In the genomic region with DNA sequence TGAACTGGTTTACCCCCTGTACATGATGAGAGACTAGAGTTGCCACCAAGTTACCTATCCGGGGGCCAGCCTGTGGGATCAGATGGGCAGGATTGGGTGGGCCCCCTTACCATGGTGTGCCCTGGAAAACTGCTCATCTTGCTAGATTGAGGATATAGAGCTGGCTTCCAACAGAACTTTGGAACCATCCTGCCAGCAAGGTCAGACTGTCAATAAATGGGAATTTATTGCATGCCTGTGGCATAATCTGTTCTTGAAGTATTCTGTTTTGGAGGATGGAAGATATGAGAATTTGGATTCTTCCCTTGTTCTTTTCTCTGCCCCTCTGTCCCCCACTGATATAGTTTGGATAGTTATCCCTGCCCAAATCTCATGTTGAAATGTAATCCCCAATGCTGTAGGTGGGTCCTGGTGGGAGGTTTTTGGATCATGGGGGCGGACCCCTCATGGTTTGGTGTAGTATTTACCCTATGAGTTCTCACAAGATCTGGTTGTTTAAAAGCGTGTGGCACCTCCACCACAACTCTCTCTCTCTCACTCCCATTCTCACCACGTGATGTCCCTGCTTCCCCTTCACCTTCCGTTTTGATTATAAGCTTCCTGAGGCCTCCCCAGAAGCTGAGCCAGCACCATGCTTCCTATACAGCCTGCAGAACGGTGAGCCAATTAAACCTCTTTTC, we compare ENCODE assay signal across 1 cellular context.
TF ChIP-seq lines count a peak whose summit lies in the region.

No MANE protein-coding gene starts in this region.

TF ChIP-seq in HepG2, 621 proteins besides CTCF, POLR2A, EP300 and RAD21 (continued from another document):
- TF ChIP-seq, protein P1, sequence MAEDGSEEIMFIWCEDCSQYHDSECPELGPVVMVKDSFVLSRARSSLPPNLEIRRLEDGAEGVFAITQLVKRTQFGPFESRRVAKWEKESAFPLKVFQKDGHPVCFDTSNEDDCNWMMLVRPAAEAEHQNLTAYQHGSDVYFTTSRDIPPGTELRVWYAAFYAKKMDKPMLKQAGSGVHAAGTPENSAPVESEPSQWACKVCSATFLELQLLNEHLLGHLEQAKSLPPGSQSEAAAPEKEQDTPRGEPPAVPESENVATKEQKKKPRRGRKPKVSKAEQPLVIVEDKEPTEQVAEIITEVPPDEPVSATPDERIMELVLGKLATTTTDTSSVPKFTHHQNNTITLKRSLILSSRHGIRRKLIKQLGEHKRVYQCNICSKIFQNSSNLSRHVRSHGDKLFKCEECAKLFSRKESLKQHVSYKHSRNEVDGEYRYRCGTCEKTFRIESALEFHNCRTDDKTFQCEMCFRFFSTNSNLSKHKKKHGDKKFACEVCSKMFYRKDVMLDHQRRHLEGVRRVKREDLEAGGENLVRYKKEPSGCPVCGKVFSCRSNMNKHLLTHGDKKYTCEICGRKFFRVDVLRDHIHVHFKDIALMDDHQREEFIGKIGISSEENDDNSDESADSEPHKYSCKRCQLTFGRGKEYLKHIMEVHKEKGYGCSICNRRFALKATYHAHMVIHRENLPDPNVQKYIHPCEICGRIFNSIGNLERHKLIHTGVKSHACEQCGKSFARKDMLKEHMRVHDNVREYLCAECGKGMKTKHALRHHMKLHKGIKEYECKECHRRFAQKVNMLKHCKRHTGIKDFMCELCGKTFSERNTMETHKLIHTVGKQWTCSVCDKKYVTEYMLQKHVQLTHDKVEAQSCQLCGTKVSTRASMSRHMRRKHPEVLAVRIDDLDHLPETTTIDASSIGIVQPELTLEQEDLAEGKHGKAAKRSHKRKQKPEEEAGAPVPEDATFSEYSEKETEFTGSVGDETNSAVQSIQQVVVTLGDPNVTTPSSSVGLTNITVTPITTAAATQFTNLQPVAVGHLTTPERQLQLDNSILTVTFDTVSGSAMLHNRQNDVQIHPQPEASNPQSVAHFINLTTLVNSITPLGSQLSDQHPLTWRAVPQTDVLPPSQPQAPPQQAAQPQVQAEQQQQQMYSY (CRISPR knock-in tag; IDR thresholded peaks at IDR 0.05) = no peak
- TF ChIP-seq, protein P2, sequence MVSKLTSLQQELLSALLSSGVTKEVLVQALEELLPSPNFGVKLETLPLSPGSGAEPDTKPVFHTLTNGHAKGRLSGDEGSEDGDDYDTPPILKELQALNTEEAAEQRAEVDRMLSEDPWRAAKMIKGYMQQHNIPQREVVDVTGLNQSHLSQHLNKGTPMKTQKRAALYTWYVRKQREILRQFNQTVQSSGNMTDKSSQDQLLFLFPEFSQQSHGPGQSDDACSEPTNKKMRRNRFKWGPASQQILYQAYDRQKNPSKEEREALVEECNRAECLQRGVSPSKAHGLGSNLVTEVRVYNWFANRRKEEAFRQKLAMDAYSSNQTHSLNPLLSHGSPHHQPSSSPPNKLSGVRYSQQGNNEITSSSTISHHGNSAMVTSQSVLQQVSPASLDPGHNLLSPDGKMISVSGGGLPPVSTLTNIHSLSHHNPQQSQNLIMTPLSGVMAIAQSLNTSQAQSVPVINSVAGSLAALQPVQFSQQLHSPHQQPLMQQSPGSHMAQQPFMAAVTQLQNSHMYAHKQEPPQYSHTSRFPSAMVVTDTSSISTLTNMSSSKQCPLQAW (CRISPR knock-in tag; IDR thresholded peaks at IDR 0.05) = peak; percentile 45; the same call in 1 of the 2 replicates
- 0 out of 2 replicates have a peak, but pooled peaks have one; percentile 10 for TF ChIP-seq ESRRA (CRISPR knock-in tag; IDR thresholded peaks at IDR 0.05; ENCODE audit: low read depth)
- no peak for TF ChIP-seq NFE2L2 (IDR thresholded peaks at IDR 0.05; ENCODE audit: low read length)
- no peak for TF ChIP-seq PTBP1 (IDR thresholded peaks at IDR 0.05; ENCODE audit: low read depth, low read length, poor library complexity, severe bottlenecking)
- no peak for TF ChIP-seq SP4 (CRISPR knock-in tag; IDR thresholded peaks at IDR 0.05)
- TF ChIP-seq ETV5 (CRISPR knock-in tag; IDR thresholded peaks at IDR 0.05; ENCODE audit: borderline replicate concordance) = no peak
- no peak for TF ChIP-seq ZNF7 (CRISPR knock-in tag; IDR thresholded peaks at IDR 0.05)
- TF ChIP-seq NFKBIZ (CRISPR knock-in tag; IDR thresholded peaks at IDR 0.05) = no peak
- TF ChIP-seq KDM2A (CRISPR knock-in tag; IDR thresholded peaks at IDR 0.05; ENCODE audit: borderline replicate concordance, low read depth) = no peak
- TF ChIP-seq ZC3H4 (CRISPR knock-in tag; IDR thresholded peaks at IDR 0.05; ENCODE audit: borderline replicate concordance) = no peak
- TF ChIP-seq ZFP90 (CRISPR knock-in tag; IDR thresholded peaks at IDR 0.05; ENCODE audit: borderline replicate concordance) = no peak
- no peak for TF ChIP-seq ZNF850 (CRISPR knock-in tag; conservative IDR thresholded peaks at IDR 0.05)
- TF ChIP-seq, protein P3, sequence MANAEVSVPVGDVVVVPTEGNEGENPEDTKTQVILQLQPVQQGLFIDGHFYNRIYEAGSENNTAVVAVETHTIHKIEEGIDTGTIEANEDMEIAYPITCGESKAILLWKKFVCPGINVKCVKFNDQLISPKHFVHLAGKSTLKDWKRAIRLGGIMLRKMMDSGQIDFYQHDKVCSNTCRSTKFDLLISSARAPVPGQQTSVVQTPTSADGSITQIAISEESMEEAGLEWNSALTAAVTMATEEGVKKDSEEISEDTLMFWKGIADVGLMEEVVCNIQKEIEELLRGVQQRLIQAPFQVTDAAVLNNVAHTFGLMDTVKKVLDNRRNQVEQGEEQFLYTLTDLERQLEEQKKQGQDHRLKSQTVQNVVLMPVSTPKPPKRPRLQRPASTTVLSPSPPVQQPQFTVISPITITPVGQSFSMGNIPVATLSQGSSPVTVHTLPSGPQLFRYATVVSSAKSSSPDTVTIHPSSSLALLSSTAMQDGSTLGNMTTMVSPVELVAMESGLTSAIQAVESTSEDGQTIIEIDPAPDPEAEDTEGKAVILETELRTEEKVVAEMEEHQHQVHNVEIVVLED (CRISPR knock-in tag; IDR thresholded peaks at IDR 0.05; ENCODE audit: borderline replicate concordance) = no peak
- TF ChIP-seq, protein P4, sequence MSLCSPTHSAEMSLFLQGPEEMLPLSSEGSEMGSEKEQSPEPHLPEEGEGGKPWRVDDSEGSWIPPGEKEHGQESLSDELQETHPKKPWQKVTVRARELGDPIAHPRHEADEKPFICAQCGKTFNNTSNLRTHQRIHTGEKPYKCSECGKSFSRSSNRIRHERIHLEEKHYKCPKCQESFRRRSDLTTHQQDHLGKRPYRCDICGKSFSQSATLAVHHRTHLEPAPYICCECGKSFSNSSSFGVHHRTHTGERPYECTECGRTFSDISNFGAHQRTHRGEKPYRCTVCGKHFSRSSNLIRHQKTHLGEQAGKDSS (CRISPR knock-in tag; IDR thresholded peaks at IDR 0.05; ENCODE audit: borderline replicate concordance, low read depth) = 0 out of 2 replicates have a peak, but pooled peaks have one; percentile 25
- peak; percentile 27 for TF ChIP-seq MED8 (CRISPR knock-in tag; IDR thresholded peaks at IDR 0.05; ENCODE audit: insufficient replicate concordance)
- TF ChIP-seq, protein P5, sequence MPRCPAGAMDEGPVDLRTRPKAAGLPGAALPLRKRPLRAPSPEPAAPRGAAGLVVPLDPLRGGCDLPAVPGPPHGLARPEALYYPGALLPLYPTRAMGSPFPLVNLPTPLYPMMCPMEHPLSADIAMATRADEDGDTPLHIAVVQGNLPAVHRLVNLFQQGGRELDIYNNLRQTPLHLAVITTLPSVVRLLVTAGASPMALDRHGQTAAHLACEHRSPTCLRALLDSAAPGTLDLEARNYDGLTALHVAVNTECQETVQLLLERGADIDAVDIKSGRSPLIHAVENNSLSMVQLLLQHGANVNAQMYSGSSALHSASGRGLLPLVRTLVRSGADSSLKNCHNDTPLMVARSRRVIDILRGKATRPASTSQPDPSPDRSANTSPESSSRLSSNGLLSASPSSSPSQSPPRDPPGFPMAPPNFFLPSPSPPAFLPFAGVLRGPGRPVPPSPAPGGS (CRISPR knock-in tag; IDR thresholded peaks at IDR 0.05) = no peak
- no peak for TF ChIP-seq LCORL (IDR thresholded peaks at IDR 0.05)
- TF ChIP-seq LCORL (CRISPR knock-in tag; IDR thresholded peaks at IDR 0.05) = 0 out of 2 replicates have a peak, but pooled peaks have one; percentile 34
- 0 out of 2 replicates have a peak, but pooled peaks have one; percentile 52 for TF ChIP-seq AKAP8 (CRISPR knock-in tag; IDR thresholded peaks at IDR 0.05)
- TF ChIP-seq TBX2 (CRISPR knock-in tag; IDR thresholded peaks at IDR 0.05; ENCODE audit: borderline replicate concordance) = 0 out of 2 replicates have a peak, but pooled peaks have one; percentile 21
- 0 out of 2 replicates have a peak, but pooled peaks have one; percentile 31 for TF ChIP-seq KAT7 (CRISPR knock-in tag; IDR thresholded peaks at IDR 0.05; ENCODE audit: borderline replicate concordance)
- TF ChIP-seq NFYB (CRISPR knock-in tag; IDR thresholded peaks at IDR 0.05) = no peak
- TF ChIP-seq ZNF768 (CRISPR knock-in tag; IDR thresholded peaks at IDR 0.05) = no peak
- no peak for TF ChIP-seq ZBTB8A (CRISPR knock-in tag; IDR thresholded peaks at IDR 0.05; ENCODE audit: borderline replicate concordance, low read depth)
- 0 out of 2 replicates have a peak, but pooled peaks have one; percentile 25 for TF ChIP-seq ZNF230 (CRISPR knock-in tag; IDR thresholded peaks at IDR 0.05)
- TF ChIP-seq, protein P6, sequence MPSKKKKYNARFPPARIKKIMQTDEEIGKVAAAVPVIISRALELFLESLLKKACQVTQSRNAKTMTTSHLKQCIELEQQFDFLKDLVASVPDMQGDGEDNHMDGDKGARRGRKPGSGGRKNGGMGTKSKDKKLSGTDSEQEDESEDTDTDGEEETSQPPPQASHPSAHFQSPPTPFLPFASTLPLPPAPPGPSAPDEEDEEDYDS (CRISPR knock-in tag; IDR thresholded peaks at IDR 0.05) = 0 out of 2 replicates have a peak, but pooled peaks have one; percentile 31
- TF ChIP-seq, protein P7, sequence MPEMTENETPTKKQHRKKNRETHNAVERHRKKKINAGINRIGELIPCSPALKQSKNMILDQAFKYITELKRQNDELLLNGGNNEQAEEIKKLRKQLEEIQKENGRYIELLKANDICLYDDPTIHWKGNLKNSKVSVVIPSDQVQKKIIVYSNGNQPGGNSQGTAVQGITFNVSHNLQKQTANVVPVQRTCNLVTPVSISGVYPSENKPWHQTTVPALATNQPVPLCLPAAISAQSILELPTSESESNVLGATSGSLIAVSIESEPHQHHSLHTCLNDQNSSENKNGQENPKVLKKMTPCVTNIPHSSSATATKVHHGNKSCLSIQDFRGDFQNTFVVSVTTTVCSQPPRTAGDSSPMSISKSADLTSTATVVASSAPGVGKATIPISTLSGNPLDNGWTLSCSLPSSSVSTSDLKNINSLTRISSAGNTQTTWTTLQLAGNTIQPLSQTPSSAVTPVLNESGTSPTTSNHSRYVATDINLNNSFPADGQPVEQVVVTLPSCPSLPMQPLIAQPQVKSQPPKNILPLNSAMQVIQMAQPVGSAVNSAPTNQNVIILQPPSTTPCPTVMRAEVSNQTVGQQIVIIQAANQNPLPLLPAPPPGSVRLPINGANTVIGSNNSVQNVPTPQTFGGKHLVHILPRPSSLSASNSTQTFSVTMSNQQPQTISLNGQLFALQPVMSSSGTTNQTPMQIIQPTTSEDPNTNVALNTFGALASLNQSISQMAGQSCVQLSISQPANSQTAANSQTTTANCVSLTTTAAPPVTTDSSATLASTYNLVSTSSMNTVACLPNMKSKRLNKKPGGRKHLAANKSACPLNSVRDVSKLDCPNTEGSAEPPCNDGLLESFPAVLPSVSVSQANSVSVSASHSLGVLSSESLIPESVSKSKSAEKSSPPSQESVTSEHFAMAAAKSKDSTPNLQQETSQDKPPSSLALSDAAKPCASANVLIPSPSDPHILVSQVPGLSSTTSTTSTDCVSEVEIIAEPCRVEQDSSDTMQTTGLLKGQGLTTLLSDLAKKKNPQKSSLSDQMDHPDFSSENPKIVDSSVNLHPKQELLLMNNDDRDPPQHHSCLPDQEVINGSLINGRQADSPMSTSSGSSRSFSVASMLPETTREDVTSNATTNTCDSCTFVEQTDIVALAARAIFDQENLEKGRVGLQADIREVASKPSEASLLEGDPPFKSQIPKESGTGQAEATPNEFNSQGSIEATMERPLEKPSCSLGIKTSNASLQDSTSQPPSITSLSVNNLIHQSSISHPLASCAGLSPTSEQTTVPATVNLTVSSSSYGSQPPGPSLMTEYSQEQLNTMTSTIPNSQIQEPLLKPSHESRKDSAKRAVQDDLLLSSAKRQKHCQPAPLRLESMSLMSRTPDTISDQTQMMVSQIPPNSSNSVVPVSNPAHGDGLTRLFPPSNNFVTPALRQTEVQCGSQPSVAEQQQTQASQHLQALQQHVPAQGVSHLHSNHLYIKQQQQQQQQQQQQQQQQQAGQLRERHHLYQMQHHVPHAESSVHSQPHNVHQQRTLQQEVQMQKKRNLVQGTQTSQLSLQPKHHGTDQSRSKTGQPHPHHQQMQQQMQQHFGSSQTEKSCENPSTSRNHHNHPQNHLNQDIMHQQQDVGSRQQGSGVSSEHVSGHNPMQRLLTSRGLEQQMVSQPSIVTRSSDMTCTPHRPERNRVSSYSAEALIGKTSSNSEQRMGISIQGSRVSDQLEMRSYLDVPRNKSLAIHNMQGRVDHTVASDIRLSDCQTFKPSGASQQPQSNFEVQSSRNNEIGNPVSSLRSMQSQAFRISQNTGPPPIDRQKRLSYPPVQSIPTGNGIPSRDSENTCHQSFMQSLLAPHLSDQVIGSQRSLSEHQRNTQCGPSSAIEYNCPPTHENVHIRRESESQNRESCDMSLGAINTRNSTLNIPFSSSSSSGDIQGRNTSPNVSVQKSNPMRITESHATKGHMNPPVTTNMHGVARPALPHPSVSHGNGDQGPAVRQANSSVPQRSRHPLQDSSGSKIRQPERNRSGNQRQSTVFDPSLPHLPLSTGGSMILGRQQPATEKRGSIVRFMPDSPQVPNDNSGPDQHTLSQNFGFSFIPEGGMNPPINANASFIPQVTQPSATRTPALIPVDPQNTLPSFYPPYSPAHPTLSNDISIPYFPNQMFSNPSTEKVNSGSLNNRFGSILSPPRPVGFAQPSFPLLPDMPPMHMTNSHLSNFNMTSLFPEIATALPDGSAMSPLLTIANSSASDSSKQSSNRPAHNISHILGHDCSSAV (CRISPR knock-in tag; IDR thresholded peaks at IDR 0.05; ENCODE audit: borderline replicate concordance) = no peak
- TF ChIP-seq ZMYM2 (CRISPR knock-in tag; IDR thresholded peaks at IDR 0.05) = peak; percentile 48; the same call in 1 of the 2 replicates
- 0 out of 2 replicates have a peak, but pooled peaks have one; percentile 20 for TF ChIP-seq ZNF772 (CRISPR knock-in tag; IDR thresholded peaks at IDR 0.05)
- TF ChIP-seq, protein P8, sequence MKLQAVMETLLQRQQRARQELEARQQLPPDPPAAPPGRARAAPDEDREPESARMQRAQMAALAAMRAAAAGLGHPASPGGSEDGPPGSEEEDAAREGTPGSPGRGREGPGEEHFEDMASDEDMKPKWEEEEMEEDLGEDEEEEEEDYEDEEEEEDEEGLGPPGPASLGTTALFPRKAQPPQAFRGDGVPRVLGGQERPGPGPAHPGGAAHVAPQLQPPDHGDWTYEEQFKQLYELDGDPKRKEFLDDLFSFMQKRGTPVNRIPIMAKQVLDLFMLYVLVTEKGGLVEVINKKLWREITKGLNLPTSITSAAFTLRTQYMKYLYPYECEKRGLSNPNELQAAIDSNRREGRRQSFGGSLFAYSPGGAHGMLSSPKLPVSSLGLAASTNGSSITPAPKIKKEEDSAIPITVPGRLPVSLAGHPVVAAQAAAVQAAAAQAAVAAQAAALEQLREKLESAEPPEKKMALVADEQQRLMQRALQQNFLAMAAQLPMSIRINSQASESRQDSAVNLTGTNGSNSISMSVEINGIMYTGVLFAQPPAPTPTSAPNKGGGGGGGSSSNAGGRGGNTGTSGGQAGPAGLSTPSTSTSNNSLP (IDR thresholded peaks at IDR 0.05; ENCODE audit: low read depth, low read length) = peak; percentile 20; the same call in 1 of the 2 replicates
